19 cellular contexts compared by ENCODE assay signal in the genomic region with DNA sequence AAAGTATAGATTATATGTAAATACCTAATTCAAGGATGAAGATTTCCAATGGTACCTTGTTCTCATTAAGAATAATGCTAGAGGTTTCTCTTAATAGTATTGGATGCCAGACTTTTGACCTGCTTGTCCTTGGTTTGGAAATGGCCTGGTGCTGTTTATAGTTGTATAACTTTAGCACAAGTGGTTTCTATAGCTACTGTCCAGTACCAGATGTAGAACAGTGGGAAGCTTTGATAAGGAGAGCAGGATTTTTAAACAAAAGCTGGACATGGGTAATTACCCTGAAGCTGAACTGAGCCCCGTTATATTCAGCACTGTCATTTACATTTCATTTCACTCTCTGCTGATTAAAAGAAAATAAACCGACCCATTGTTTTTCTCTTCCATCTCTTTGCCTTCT.
"Had no signal": no experiment of that assay in that cellular context is flagged by ENCODE, and none has a peak within 500 bp of the region (broad histone marks: within the 10 kb centered on the region; RNA-seq: fewer than 3 reads in every experiment).

No MANE protein-coding gene starts in this region.

- ATAC-seq: activated naive CD8-positive, alpha-beta T cell treated with anti-CD3 and anti-CD28 coated beads, Interleukin-2, amount 50 U/mL, for 24 hours; T-cell had no signal

- H3K36me3 ChIP-seq: uterus had no signal

- H3K9me3 ChIP-seq: tibial nerve, uterus had no signal

- H3K27ac ChIP-seq: skin epidermis, tibial nerve, uterus had no signal

- DNase-seq: activated CD4-positive, CD25-positive, alpha-beta regulatory T cell treated with anti-CD3 and anti-CD28 coated beads, Interleukin-2, amount 50 U/mL, for 72 hours; activated naive CD4-positive, alpha-beta T cell treated with Interleukin-2 at 50 U/mL for 16 hours; activated naive CD8-positive, alpha-beta T cell treated with anti-CD3 and anti-CD28 coated beads, Interleukin-2, amount 50 U/mL, for 24 hours; activated T-cell treated with anti-CD3 and anti-CD28 coated beads for 4 hours; aorta; central memory CD4-positive, alpha-beta T cell; cortex of kidney; effector CD8-positive, alpha-beta T cell; hypothalamus; nucleus accumbens; stimulated activated CD4-positive, alpha-beta T cell treated with anti-CD3 and anti-CD28 coated beads, Interleukin-15, amount 100 ng/mL, for 24 hours; stimulated activated CD4-positive, alpha-beta T cell treated with anti-CD3 and anti-CD28 coated beads, Interleukin-4, amount 100 ng/mL, for 4 hours; stimulated activated CD8-positive, alpha-beta memory T cell treated with anti-CD3 and anti-CD28 coated beads, Interleukin-4, amount 100 ng/mL, for 48 hours; stimulated activated naive CD4-positive, alpha-beta T cell treated with Interleukin-2 at 50 U/mL for 16 hours; substantia nigra; T-cell; uterus had no signal

- H3K4me3 ChIP-seq: skin epidermis, tibial nerve, uterus had no signal

- H3K4me1 ChIP-seq: uterus had no signal

- H3K27me3 ChIP-seq: tibial nerve, uterus had no signal
